15 cellular contexts compared by ENCODE assay signal in genomic region chr3:113055201-113055600, GRCh38.
"Had no signal": no experiment of that assay in that cellular context is flagged by ENCODE, and none has a peak within 500 bp of the region (broad histone marks: within the 10 kb centered on the region; RNA-seq: fewer than 3 reads in every experiment).

No MANE protein-coding gene starts in this region.

- ATAC-seq: activated CD8-positive, alpha-beta T cell treated with anti-CD3 and anti-CD28 coated beads, Interleukin-2, amount 10 ng/mL, durations not matched to agents 7 days and 5 days; heart left ventricle; mucosa of descending colon; natural killer cell; stimulated activated effector memory CD8-positive, alpha-beta T cell treated with anti-CD3 and anti-CD28 coated beads, Interleukin-12 subunit alpha, Interleukin-12 subunit beta, amount 100 ng/mL, for 72 hours had no signal

- H3K4me1 Mint-ChIP-seq: stimulated activated effector memory CD8-positive, alpha-beta T cell treated with anti-CD3 and anti-CD28 coated beads, Interleukin-12 subunit alpha, Interleukin-12 subunit beta, amount 100 ng/mL, for 72 hours had no signal

- H3K27ac ChIP-seq: colonic mucosa, heart left ventricle, prostate gland, right lobe of liver, transverse colon had no signal

- H3K27ac Mint-ChIP-seq: activated CD8-positive, alpha-beta T cell treated with anti-CD3 and anti-CD28 coated beads, Interleukin-2, amount 10 ng/mL, durations not matched to agents 7 days and 5 days; activated naive CD4-positive, alpha-beta T cell treated with anti-CD3 and anti-CD28 coated beads for 36 hours; activated T-helper 1 cell treated with anti-CD3 and anti-CD28 coated beads, Interleukin-12 subunit alpha, Interleukin-12 subunit beta, Interleukin-2, Interleukin-4 antibody, amounts not matched to agents 30 ng/mL and 10 ng/mL and 1 ng/mL, durations not matched to agents 14 hours and 24 hours and 36 hours; natural killer cell; stimulated activated effector memory CD8-positive, alpha-beta T cell treated with anti-CD3 and anti-CD28 coated beads, Interleukin-12 subunit alpha, Interleukin-12 subunit beta, amount 100 ng/mL, for 72 hours had no signal

- H3K9me3 Mint-ChIP-seq: activated naive CD4-positive, alpha-beta T cell treated with anti-CD3 and anti-CD28 coated beads for 36 hours; activated T-helper 1 cell treated with anti-CD3 and anti-CD28 coated beads, Interleukin-12 subunit alpha, Interleukin-12 subunit beta, Interleukin-2, Interleukin-4 antibody, amounts not matched to agents 30 ng/mL and 10 ng/mL and 1 ng/mL, durations not matched to agents 14 hours and 24 hours and 36 hours; natural killer cell; stimulated activated effector memory CD8-positive, alpha-beta T cell treated with anti-CD3 and anti-CD28 coated beads, Interleukin-12 subunit alpha, Interleukin-12 subunit beta, amount 100 ng/mL, for 72 hours had no signal

- H3K27me3 ChIP-seq: colonic mucosa, heart left ventricle, right lobe of liver, transverse colon had no signal

- H3K4me3 Mint-ChIP-seq: activated CD8-positive, alpha-beta T cell treated with anti-CD3 and anti-CD28 coated beads, Interleukin-2, amount 10 ng/mL, durations not matched to agents 7 days and 5 days; activated naive CD4-positive, alpha-beta T cell treated with anti-CD3 and anti-CD28 coated beads for 36 hours; activated T-helper 1 cell treated with anti-CD3 and anti-CD28 coated beads, Interleukin-12 subunit alpha, Interleukin-12 subunit beta, Interleukin-2, Interleukin-4 antibody, amounts not matched to agents 30 ng/mL and 10 ng/mL and 1 ng/mL, durations not matched to agents 14 hours and 24 hours and 36 hours; natural killer cell; stimulated activated effector memory CD8-positive, alpha-beta T cell treated with anti-CD3 and anti-CD28 coated beads, Interleukin-12 subunit alpha, Interleukin-12 subunit beta, amount 100 ng/mL, for 72 hours had no signal

- H3K36me3 ChIP-seq: colonic mucosa, heart left ventricle, prostate gland, right lobe of liver, transverse colon had no signal

- H3K9me3 ChIP-seq: colonic mucosa, heart left ventricle, mucosa of descending colon, prostate gland, right lobe of liver, transverse colon had no signal

- H3K4me3 ChIP-seq: colonic mucosa, heart left ventricle, mucosa of descending colon, prostate gland, right lobe of liver, transverse colon had no signal

- DNase-seq: activated CD4-positive, alpha-beta T cell treated with anti-CD3 and anti-CD28 coated beads for 4 hours; activated CD8-positive, alpha-beta T cell treated with anti-CD3 and anti-CD28 coated beads, Interleukin-2, amount 10 ng/mL, durations not matched to agents 7 days and 5 days; activated naive CD4-positive, alpha-beta T cell treated with anti-CD3 and anti-CD28 coated beads for 36 hours; colonic mucosa; effector CD4-positive, alpha-beta T cell; heart left ventricle; mucosa of descending colon; natural killer cell; nucleus accumbens; right lobe of liver; T-helper 9 cell; transverse colon had no signal

- H3K4me1 ChIP-seq: colonic mucosa, prostate gland had no signal

- H3K36me3 Mint-ChIP-seq: natural killer cell; stimulated activated effector memory CD8-positive, alpha-beta T cell treated with anti-CD3 and anti-CD28 coated beads, Interleukin-12 subunit alpha, Interleukin-12 subunit beta, amount 100 ng/mL, for 72 hours had no signal
